Comparison of ENCODE assay signal across 16 cellular contexts in genomic region chr12:48901278-48901677, GRCh38. TPM values are rescaled to one million over a fixed set of nuclear protein-coding genes. Genes with fewer than 3 reads are reported as not detected.
DNase-seq lines count a peak whose midpoint lies in the region; ATAC-seq and TF ChIP-seq lines count a peak whose summit lies in the region.
"Had no signal": no experiment of that assay in that cellular context is flagged by ENCODE, and none has a peak within 500 bp of the region (broad histone marks: within the 10 kb centered on the region; RNA-seq: fewer than 3 reads in every experiment).

No MANE protein-coding gene starts in this region.

- H3K36me3 ChIP-seq in KMS-11 (ENCODE audit: insufficient read depth) (no peaks in the 10 kb centered on the region), SJCRH30 (no peaks in the 10 kb centered on the region)
- H3K36me3 ChIP-seq: upper lobe of right lung had no signal

- H3K27me3 Mint-ChIP-seq in activated CD4-positive, alpha-beta memory T cell treated with anti-CD3 and anti-CD28 coated beads for 36 hours: no peaks in the 10 kb centered on the region
- peaks cover 15% of the 10 kb centered on the region for H3K27me3 Mint-ChIP-seq in activated CD4-positive, alpha-beta memory T cell treated with anti-CD3 and anti-CD28 coated beads, Interleukin-2, amount 10 ng/mL, durations not matched to agents 7 days and 5 days

- no peaks in the 10 kb centered on the region for H3K9me3 Mint-ChIP-seq in activated CD4-positive, alpha-beta memory T cell treated with anti-CD3 and anti-CD28 coated beads for 36 hours
- no peaks in the 10 kb centered on the region for H3K9me3 Mint-ChIP-seq in activated CD4-positive, alpha-beta memory T cell treated with anti-CD3 and anti-CD28 coated beads, Interleukin-2, amount 10 ng/mL, durations not matched to agents 7 days and 5 days

- H3K4me3 ChIP-seq in KMS-11 (IDR thresholded peaks at IDR 0.05; ENCODE audit: insufficient read depth, low read depth, low read length): no peak overlapping the region
- no peak overlapping the region for H3K4me3 ChIP-seq in SJCRH30
- H3K4me3 ChIP-seq: upper lobe of right lung had no signal

- no peaks in the 10 kb centered on the region for H3K36me3 Mint-ChIP-seq in activated CD4-positive, alpha-beta memory T cell treated with anti-CD3 and anti-CD28 coated beads for 36 hours
- no peaks in the 10 kb centered on the region for H3K36me3 Mint-ChIP-seq in activated CD4-positive, alpha-beta memory T cell treated with anti-CD3 and anti-CD28 coated beads, Interleukin-2, amount 10 ng/mL, durations not matched to agents 7 days and 5 days (ENCODE audit: low read depth)

- peaks cover 2% of the 10 kb centered on the region for H3K4me1 Mint-ChIP-seq in activated CD4-positive, alpha-beta memory T cell treated with anti-CD3 and anti-CD28 coated beads for 36 hours (ENCODE audit: low read depth)
- peaks cover 21% of the 10 kb centered on the region for H3K4me1 Mint-ChIP-seq in activated CD4-positive, alpha-beta memory T cell treated with anti-CD3 and anti-CD28 coated beads, Interleukin-2, amount 10 ng/mL, durations not matched to agents 7 days and 5 days

- no peak overlapping the region for H3K4me3 Mint-ChIP-seq in activated CD4-positive, alpha-beta memory T cell treated with anti-CD3 and anti-CD28 coated beads for 36 hours
- H3K4me3 Mint-ChIP-seq in activated CD4-positive, alpha-beta memory T cell treated with anti-CD3 and anti-CD28 coated beads, Interleukin-2, amount 10 ng/mL, durations not matched to agents 7 days and 5 days: no peak overlapping the region

- H3K9me3 ChIP-seq in SJCRH30 (replicated peaks): no peaks in the 10 kb centered on the region
- H3K9me3 ChIP-seq: upper lobe of right lung had no signal

- peaks cover 26% of the 10 kb centered on the region for H3K4me1 ChIP-seq in KMS-11 (ENCODE audit: low read depth, poor library complexity, severe bottlenecking)
- no peaks in the 10 kb centered on the region for H3K4me1 ChIP-seq in foreskin keratinocyte
- H3K4me1 ChIP-seq in SJCRH30: peaks cover 5% of the 10 kb centered on the region; the same call in 1 of the 2 replicates
- H3K4me1 ChIP-seq: upper lobe of right lung had no signal

- DNase-seq in activated CD4-positive, alpha-beta memory T cell treated with anti-CD3 and anti-CD28 coated beads for 36 hours: peak; percentile 24
- DNase-seq in activated CD4-positive, alpha-beta memory T cell treated with anti-CD3 and anti-CD28 coated beads, Interleukin-2, amount 10 ng/mL, durations not matched to agents 7 days and 5 days: no peak
- DNase-seq in GM19238 (ENCODE audit: insufficient read length, low spot score): peak; percentile 34
- peak in 1 of 2 donors; percentile 37 for DNase-seq in foreskin keratinocyte
- no peak for DNase-seq in activated gamma-delta T cell treated with Interleukin-2 at 50 U/mL for 16 hours
- DNase-seq in SJCRH30: no peak
- DNase-seq in Right ventricle myocardium inferior (ENCODE audit: missing footprints): no peak
- DNase-seq: Calu3; effector CD8-positive, alpha-beta T cell; Kasumi-1; kidney; NCI-H2081 treated with DMSO at 0.1 percent for 48 hours; posterior cingulate gyrus; stimulated activated CD8-positive, alpha-beta memory T cell treated with anti-CD3 and anti-CD28 coated beads, Interleukin-4, amount 100 ng/mL, for 48 hours had no signal

- H3K27ac ChIP-seq in KMS-11 (peak overlapping the region; percentile 37), foreskin keratinocyte (no peak overlapping the region), SJCRH30 (no peak overlapping the region)
- H3K27ac ChIP-seq: upper lobe of right lung had no signal

- ATAC-seq in foreskin keratinocyte: peak; percentile 71
- no peak for ATAC-seq in Right ventricle myocardium inferior
- ATAC-seq: upper lobe of right lung had no signal

- CTCF ChIA-PET in activated CD4-positive, alpha-beta memory T cell treated with anti-CD3 and anti-CD28 coated beads for 36 hours (lab: Charles Lee): interaction anchor here (0.6 to 7.1 kb wide), 14 partner anchors 11 to 295 kb away, joined by 3 to 68 read pairs (median 5); partner anchors contain the start of genes DDX23, FKBP11 and WNT1
- CTCF ChIA-PET in activated CD4-positive, alpha-beta memory T cell treated with anti-CD3 and anti-CD28 coated beads, Interleukin-2, amount 10 ng/mL, durations not matched to agents 7 days and 5 days (lab: Charles Lee): interaction anchor here (0.6 to 6.2 kb wide), 12 partner anchors 11 to 130 kb away, joined by 3 to 61 read pairs (median 4); partner anchors contain the start of genes DDX23 and FKBP11

- H3K4me2 ChIP-seq in KMS-11: peak overlapping the region; percentile 51

- intact Hi-C loops in activated CD4-positive, alpha-beta memory T cell treated with anti-CD3 and anti-CD28 coated beads for 36 hours (cut with micrococcal nuclease): loop anchor here (2.0 to 5.0 kb wide), 3 partner anchors 36 to 96 kb away; partner anchors contain the start of genes DDN and WNT1
- intact Hi-C loops in Right ventricle myocardium inferior (cut with DNase I): no loop called here

- H3K79me2 ChIP-seq in KMS-11 (ENCODE audit: insufficient read depth, low read depth): no peaks in the 10 kb centered on the region

- no peaks in the 10 kb centered on the region for H4K20me1 ChIP-seq in KMS-11 (ENCODE audit: insufficient read depth)

- TF ChIP-seq CTCF in KMS-11 (conservative IDR thresholded peaks at IDR 0.05; ENCODE audit: low read depth, low read length): no peak
- TF ChIP-seq CTCF in foreskin keratinocyte (conservative IDR thresholded peaks at IDR 0.05): no peak

- peak overlapping the region; percentile 24; the same call in 1 of the 2 replicates for H2AFZ ChIP-seq in KMS-11 (ENCODE audit: low read depth)

- POLR2A ChIA-PET in activated CD4-positive, alpha-beta memory T cell treated with anti-CD3 and anti-CD28 coated beads for 36 hours (lab: Charles Lee): interaction anchor here (0.6 to 1.4 kb wide), 2 partner anchors 24 to 49 kb away, joined by 3 to 10 read pairs; partner anchors contain the start of genes DDX23 and FKBP11
- POLR2A ChIA-PET in activated CD4-positive, alpha-beta memory T cell treated with anti-CD3 and anti-CD28 coated beads, Interleukin-2, amount 10 ng/mL, durations not matched to agents 7 days and 5 days (lab: Charles Lee): interaction anchor here (0.7 to 2.3 kb wide), 2 partner anchors 49 to 86 kb away, joined by 3 to 10 read pairs; partner anchors contain the start of gene DDX23

- H3K9ac ChIP-seq in KMS-11: no peak overlapping the region

- H3K27me3 ChIP-seq in KMS-11 (ENCODE audit: insufficient read depth, low read depth): no peaks in the 10 kb centered on the region
- peaks cover 11% of the 10 kb centered on the region for H3K27me3 ChIP-seq in foreskin keratinocyte
- peaks cover 9% of the 10 kb centered on the region for H3K27me3 ChIP-seq in SJCRH30
- H3K27me3 ChIP-seq: upper lobe of right lung had no signal

- H3K27ac Mint-ChIP-seq in activated CD4-positive, alpha-beta memory T cell treated with anti-CD3 and anti-CD28 coated beads for 36 hours: no peak overlapping the region
- no peak overlapping the region for H3K27ac Mint-ChIP-seq in activated CD4-positive, alpha-beta memory T cell treated with anti-CD3 and anti-CD28 coated beads, Interleukin-2, amount 10 ng/mL, durations not matched to agents 7 days and 5 days

RNA-seq across cellular contexts. Expression of gene FKBP11, which starts 24.0 kb away (rescaled TPM):
- 10 to 100 TPM; 82.0 to 89.0 TPM for total RNA-seq in activated CD4-positive, alpha-beta memory T cell treated with anti-CD3 and anti-CD28 coated beads for 36 hours
- 10 to 100 TPM; 73.4 to 78.7 TPM for total RNA-seq in activated CD4-positive, alpha-beta memory T cell treated with anti-CD3 and anti-CD28 coated beads, Interleukin-2, amount 10 ng/mL, durations not matched to agents 7 days and 5 days
- total RNA-seq in foreskin keratinocyte: 29.4 and 31.8 TPM in 2 replicates
- polyA plus RNA-seq in foreskin keratinocyte: 43.1 and 43.4 TPM in 2 replicates
- total RNA-seq in SJCRH30 (2014; rRNA removed; shearing (Covaris generic)): 6.5 and 8.6 TPM in 2 replicates
- 3.7 TPM for total RNA-seq in Right ventricle myocardium inferior

RNA-seq across cellular contexts. Expression of gene RND1, which starts 35.6 kb away (rescaled TPM):
- total RNA-seq in activated CD4-positive, alpha-beta memory T cell treated with anti-CD3 and anti-CD28 coated beads for 36 hours: 1 to 10 TPM; 2.4 to 3.5 TPM
- 1 to 10 TPM; 2.6 to 3.0 TPM for total RNA-seq in activated CD4-positive, alpha-beta memory T cell treated with anti-CD3 and anti-CD28 coated beads, Interleukin-2, amount 10 ng/mL, durations not matched to agents 7 days and 5 days
- 0.07 and 0.11 TPM in 2 replicates for total RNA-seq in foreskin keratinocyte
- 0.10 and 0.11 TPM in 2 replicates for polyA plus RNA-seq in foreskin keratinocyte
- total RNA-seq in SJCRH30 (2014; rRNA removed; shearing (Covaris generic)): 0.10 and 0.43 TPM in 2 replicates
- 0.41 TPM for total RNA-seq in Right ventricle myocardium inferior

RNA-seq across cellular contexts. Expression of gene DDX23, which starts 49.3 kb away (rescaled TPM):
- 100 to 1,000 TPM; 119 to 121 TPM for total RNA-seq in activated CD4-positive, alpha-beta memory T cell treated with anti-CD3 and anti-CD28 coated beads for 36 hours
- 100 to 1,000 TPM; 117 to 127 TPM for total RNA-seq in activated CD4-positive, alpha-beta memory T cell treated with anti-CD3 and anti-CD28 coated beads, Interleukin-2, amount 10 ng/mL, durations not matched to agents 7 days and 5 days
- total RNA-seq in foreskin keratinocyte (75.8 and 81.9 TPM in 2 replicates), Right ventricle myocardium inferior (37.2 TPM)
- polyA plus RNA-seq in foreskin keratinocyte: 43.2 and 49.7 TPM in 2 replicates
- 153 and 167 TPM in 2 replicates for total RNA-seq in SJCRH30 (2014; rRNA removed; shearing (Covaris generic))

RNA-seq across cellular contexts. Expression of gene ARF3, which starts 56.0 kb away (rescaled TPM):
- 100 to 1,000 TPM; 110 to 121 TPM for total RNA-seq in activated CD4-positive, alpha-beta memory T cell treated with anti-CD3 and anti-CD28 coated beads for 36 hours
- 100 to 1,000 TPM; 114 to 122 TPM for total RNA-seq in activated CD4-positive, alpha-beta memory T cell treated with anti-CD3 and anti-CD28 coated beads, Interleukin-2, amount 10 ng/mL, durations not matched to agents 7 days and 5 days
- total RNA-seq in foreskin keratinocyte: 102 and 109 TPM in 2 replicates
- polyA plus RNA-seq in foreskin keratinocyte: 141 and 151 TPM in 2 replicates
- total RNA-seq in SJCRH30 (2014; rRNA removed; shearing (Covaris generic)): 80.9 and 82.1 TPM in 2 replicates
- 49.6 TPM for total RNA-seq in Right ventricle myocardium inferior

Comparison
In these comparisons a context has a peak if more than half of its experiments do, and no peak if none do; other contexts are left out.
1. DNase-seq: peak in activated CD4-positive, alpha-beta memory T cell treated with anti-CD3 and anti-CD28 coated beads for 36 hours (single experiment) and GM19238 (single experiment); none in activated CD4-positive, alpha-beta memory T cell treated with anti-CD3 and anti-CD28 coated beads, Interleukin-2, amount 10 ng/mL, durations not matched to agents 7 days and 5 days (single experiment), activated gamma-delta T cell treated with Interleukin-2 at 50 U/mL for 16 hours (single experiment), SJCRH30 (0 of 2) and Right ventricle myocardium inferior (single experiment).